21 cellular contexts compared by ENCODE assay signal in the genomic region with DNA sequence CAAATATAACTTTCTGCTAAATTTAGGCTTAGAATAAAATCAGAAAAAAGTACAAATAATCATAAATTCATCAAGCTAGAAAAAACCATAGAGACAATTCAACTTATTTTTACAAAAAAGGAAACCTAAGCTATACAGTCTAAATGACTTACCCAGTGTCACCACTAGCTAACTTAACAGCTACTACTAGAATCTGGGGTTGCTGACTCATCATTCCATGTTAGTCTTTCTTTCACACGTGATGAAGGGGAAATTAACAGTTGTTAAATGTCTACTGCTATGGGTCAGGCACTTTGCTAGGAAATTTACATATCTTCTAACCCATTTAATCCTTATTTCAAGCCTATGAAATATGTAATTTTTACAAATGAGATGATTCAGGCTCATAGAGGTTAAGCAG.
A peak's percentile ranks its signal among the peaks of the same experiment; 100 is the strongest.
DNase-seq lines count a peak whose midpoint lies in the region; ATAC-seq and TF ChIP-seq lines count a peak whose summit lies in the region.
"Had no signal": no experiment of that assay in that cellular context is flagged by ENCODE, and none has a peak within 500 bp of the region (broad histone marks: within the 10 kb centered on the region; RNA-seq: fewer than 3 reads in every experiment).

No MANE protein-coding gene starts in this region.

- TF ChIP-seq CTCF in NB4 (IDR thresholded peaks at IDR 0.05; ENCODE audit: low read depth, low read length) = no peak

- ATAC-seq in GM18907 (IDR thresholded peaks at IDR 0.05; ENCODE audit: unreplicated experiment) (peak; percentile 69), HG03045 (IDR thresholded peaks at IDR 0.05; ENCODE audit: unreplicated experiment) (peak; percentile 52), HG02678 (IDR thresholded peaks at IDR 0.05; ENCODE audit: unreplicated experiment) (no peak)
- ATAC-seq: gastrocnemius medialis; HCT116; psoas muscle; stimulated activated naive CD8-positive, alpha-beta T cell treated with anti-CD3 and anti-CD28 coated beads, Interleukin-15, amount 100 ng/mL, for 72 hours had no signal

- no peak for TF ChIP-seq POLR2A in NB4 (IDR thresholded peaks at IDR 0.05; ENCODE audit: extremely low read depth, insufficient read length)

- in situ Hi-C loops in KBM-7 (cut with MboI; ENCODE audit: low pct_unique_long_range_greater_than_20kb, low sequenced_read_pairs) = no loop called here

- no peak overlapping the region for H3K4me3 ChIP-seq in NB4 (ENCODE audit: low read depth, low read length)
- H3K4me3 ChIP-seq: gastrocnemius medialis, psoas muscle, smooth muscle cell, transverse colon had no signal

- DNase-seq in NB4 (ENCODE audit: low read depth) (peak; percentile 2), renal cortical epithelial cell (ENCODE audit: low read depth) (peak; percentile 51), DMS153 treated with DMSO at 0.1 percent for 48 hours (lab: John Stamatoyannopoulos, UW; ENCODE audit: unreplicated experiment) (no peak), KBM-7 (no peak)
- DNase-seq: activated gamma-delta T cell treated with Interleukin-2 at 50 U/mL for 16 hours; activated T-cell treated with anti-CD3 and anti-CD28 coated beads for 4 hours; Caco-2; gastrocnemius medialis; midbrain; NCI-H1048; NCI-H524; psoas muscle; SHP77; stimulated activated CD4-positive, alpha-beta T cell treated with anti-CD3 and anti-CD28 coated beads, Interleukin-4, amount 100 ng/mL, for 1 hour; stimulated activated naive CD8-positive, alpha-beta T cell treated with anti-CD3 and anti-CD28 coated beads, Interleukin-15, amount 100 ng/mL, for 72 hours; transverse colon had no signal

Comparison
In these comparisons a context has a peak if more than half of its experiments do, and no peak if none do; other contexts are left out.
1. DNase-seq: peak in NB4 (single experiment) and renal cortical epithelial cell (single experiment); none in DMS153 treated with DMSO at 0.1 percent for 48 hours (single experiment) and KBM-7 (single experiment).